ENCODE assay signal across 6 cellular contexts in the genomic region with DNA sequence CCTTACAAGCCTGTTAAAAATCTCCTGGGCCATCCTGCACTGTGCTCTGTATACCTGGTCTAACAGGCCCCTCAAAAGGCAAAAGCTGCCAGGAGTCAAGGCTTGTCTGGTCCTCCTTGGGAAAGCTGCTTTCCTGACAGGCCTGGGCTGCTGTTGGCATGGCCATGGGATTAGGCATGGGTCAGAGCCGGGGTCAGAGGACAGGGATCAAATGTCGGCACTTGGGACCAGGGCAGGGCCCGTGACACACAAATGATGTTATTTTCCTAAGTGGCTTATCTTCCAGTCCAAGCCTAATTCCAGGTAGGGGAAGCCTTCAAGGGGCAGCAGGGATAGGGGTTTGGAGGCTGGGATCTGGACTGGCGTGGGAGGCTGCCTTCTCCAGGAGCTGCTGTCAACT.
"Had no signal": no experiment of that assay in that cellular context is flagged by ENCODE, and none has a peak within 500 bp of the region (broad histone marks: within the 10 kb centered on the region; RNA-seq: fewer than 3 reads in every experiment).

No MANE protein-coding gene starts in this region.

- DNase-seq: GM23248, GOT3, H9, HCEC 1CT, IMR-90 had no signal

- FAIRE-seq: HTR-8/SVneo had no signal

- H3K27ac Mint-ChIP-seq: H9 had no signal

- H3K4me3 Mint-ChIP-seq: H9 had no signal

- H3K9me3 Mint-ChIP-seq: H9 had no signal

- H2AFZ ChIP-seq: GM23248 had no signal

- H3K4me3 ChIP-seq: GM23248 had no signal

- H3K27ac ChIP-seq: GM23248 had no signal

- H3K9ac ChIP-seq: GM23248 had no signal
